In genomic region chr11:32334822-32335221, GRCh38 we compare ENCODE assay signal across 10 cellular contexts.
DNase-seq lines count a peak whose midpoint lies in the region; ATAC-seq and TF ChIP-seq lines count a peak whose summit lies in the region.
"Had no signal": no experiment of that assay in that cellular context is flagged by ENCODE, and none has a peak within 500 bp of the region (broad histone marks: within the 10 kb centered on the region; RNA-seq: fewer than 3 reads in every experiment).

No MANE protein-coding gene starts in this region.

- POLR2A ChIA-PET in CD8-positive, alpha-beta T cell (lab: Charles Lee) = no interaction called here

- CTCF ChIA-PET in CD8-positive, alpha-beta T cell (lab: Charles Lee) = interaction anchor here (1.5 to 4.6 kb wide), 2 partner anchors 11 to 15 kb away, joined by 4 to 30 read pairs; no protein-coding TSS in a partner anchor

- H3K4me3 ChIP-seq in CD8-positive, alpha-beta T cell (ENCODE audit: low read depth, low read length) = no peak overlapping the region
- H3K4me3 ChIP-seq: ovary had no signal

- peaks cover 8% of the 10 kb centered on the region for H3K27me3 ChIP-seq in CD8-positive, alpha-beta T cell (ENCODE audit: insufficient read depth, low read length)
- H3K27me3 ChIP-seq: ovary had no signal

- peaks cover 3% of the 10 kb centered on the region for H3K9me3 Mint-ChIP-seq in activated naive CD8-positive, alpha-beta T cell treated with anti-CD3 and anti-CD28 coated beads for 36 hours
- peaks cover 11% of the 10 kb centered on the region for H3K9me3 Mint-ChIP-seq in nephron progenitor cell
- H3K9me3 Mint-ChIP-seq in CD8-positive, alpha-beta T cell = no peaks in the 10 kb centered on the region

- H3K27ac Mint-ChIP-seq in activated naive CD8-positive, alpha-beta T cell treated with anti-CD3 and anti-CD28 coated beads for 36 hours = no peak overlapping the region
- no peak overlapping the region for H3K27ac Mint-ChIP-seq in nephron progenitor cell
- no peak overlapping the region for H3K27ac Mint-ChIP-seq in CD8-positive, alpha-beta T cell

- DNase-seq in EL (peak; percentile 10), nephron progenitor cell (no peak), AG08395 (ENCODE audit: low spot score) (no peak), occipital lobe (lab: John Stamatoyannopoulos, UW) (no peak), SIG-M5 treated with dmso at 0.1 percent for 504 hours (lab: John Stamatoyannopoulos, UW; ENCODE audit: unreplicated experiment) (no peak)
- peak; percentile 18 for DNase-seq in activated naive CD8-positive, alpha-beta T cell treated with anti-CD3 and anti-CD28 coated beads for 36 hours
- no peak for DNase-seq in CD8-positive, alpha-beta T cell
- DNase-seq: activated T-cell treated with anti-CD3 and anti-CD28 coated beads for 4 hours, ovary had no signal

- H3K4me1 Mint-ChIP-seq in activated naive CD8-positive, alpha-beta T cell treated with anti-CD3 and anti-CD28 coated beads for 36 hours = peaks cover 11% of the 10 kb centered on the region
- H3K4me1 Mint-ChIP-seq in nephron progenitor cell = peaks cover 67% of the 10 kb centered on the region
- peaks cover 11% of the 10 kb centered on the region for H3K4me1 Mint-ChIP-seq in CD8-positive, alpha-beta T cell (ENCODE audit: low read depth)

- no peaks in the 10 kb centered on the region for H3K9me3 ChIP-seq in CD8-positive, alpha-beta T cell (ENCODE audit: low read length)
- H3K9me3 ChIP-seq: ovary had no signal

- H3K4me3 Mint-ChIP-seq in activated naive CD8-positive, alpha-beta T cell treated with anti-CD3 and anti-CD28 coated beads for 36 hours = no peak overlapping the region
- peak overlapping the region; percentile 21 for H3K4me3 Mint-ChIP-seq in nephron progenitor cell
- no peak overlapping the region for H3K4me3 Mint-ChIP-seq in CD8-positive, alpha-beta T cell

- no peaks in the 10 kb centered on the region for H3K36me3 ChIP-seq in CD8-positive, alpha-beta T cell (ENCODE audit: insufficient read depth, low read length)
- H3K36me3 ChIP-seq: ovary had no signal

- no peaks in the 10 kb centered on the region for H3K36me3 Mint-ChIP-seq in activated naive CD8-positive, alpha-beta T cell treated with anti-CD3 and anti-CD28 coated beads for 36 hours
- peaks cover 4% of the 10 kb centered on the region for H3K36me3 Mint-ChIP-seq in nephron progenitor cell (ENCODE audit: low read depth)
- no peaks in the 10 kb centered on the region for H3K36me3 Mint-ChIP-seq in CD8-positive, alpha-beta T cell

- no peaks in the 10 kb centered on the region for H3K4me1 ChIP-seq in CD8-positive, alpha-beta T cell (ENCODE audit: insufficient read depth, low read length)

- no peak overlapping the region for H3K27ac ChIP-seq in CD8-positive, alpha-beta T cell (ENCODE audit: low read depth, low read length)
- H3K27ac ChIP-seq: ovary had no signal

- peaks cover 65% of the 10 kb centered on the region for H3K27me3 Mint-ChIP-seq in activated naive CD8-positive, alpha-beta T cell treated with anti-CD3 and anti-CD28 coated beads for 36 hours
- H3K27me3 Mint-ChIP-seq in nephron progenitor cell (ENCODE audit: low read depth, poor library complexity) = peaks cover 11% of the 10 kb centered on the region
- H3K27me3 Mint-ChIP-seq in CD8-positive, alpha-beta T cell (ENCODE audit: low read depth) = peaks cover 50% of the 10 kb centered on the region

- peak; percentile 36 for ATAC-seq in HG02798 (IDR thresholded peaks at IDR 0.05; ENCODE audit: poor library complexity, unreplicated experiment)
- ATAC-seq in CD8-positive, alpha-beta T cell = no peak

- intact Hi-C loops in CD8-positive, alpha-beta T cell (cut with DNase I, micrococcal nuclease) = no loop called here

- TF ChIP-seq CTCF in nephron progenitor cell (IDR thresholded peaks at IDR 0.05) = peak; percentile 34
- TF ChIP-seq CTCF in CD8-positive, alpha-beta T cell (IDR thresholded peaks at IDR 0.05) = no peak

Comparison
In these comparisons a context has a peak if more than half of its experiments do, and no peak if none do; other contexts are left out.
1. DNase-seq: peak in EL (single experiment) and activated naive CD8-positive, alpha-beta T cell treated with anti-CD3 and anti-CD28 coated beads for 36 hours (single experiment); none in nephron progenitor cell (single experiment), CD8-positive, alpha-beta T cell (0 of 7), AG08395 (single experiment), occipital lobe (single experiment) and SIG-M5 treated with dmso at 0.1 percent for 504 hours (single experiment).